Comparison of ENCODE assay signal across 27 cellular contexts in the genomic region with DNA sequence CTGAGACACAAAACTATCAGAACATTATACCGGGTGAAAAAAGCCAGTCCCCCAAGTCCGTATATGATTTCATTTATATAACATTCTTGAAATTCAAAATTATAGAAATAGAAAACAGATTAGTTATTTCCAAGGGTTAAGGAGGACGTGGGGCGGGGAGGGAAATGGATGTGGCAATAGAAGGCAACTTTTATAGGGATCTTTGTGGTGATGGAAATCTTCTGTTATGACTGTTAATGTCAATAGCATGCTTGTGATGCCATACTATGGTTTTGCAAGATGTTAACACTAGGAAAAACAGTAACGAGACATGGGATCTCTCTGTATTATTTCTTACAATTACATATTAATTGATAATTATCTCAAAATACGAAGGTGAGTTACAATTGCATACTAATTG.
"Had no signal": no experiment of that assay in that cellular context is flagged by ENCODE, and none has a peak within 500 bp of the region (broad histone marks: within the 10 kb centered on the region; RNA-seq: fewer than 3 reads in every experiment).

No MANE protein-coding gene starts in this region.

- H3K36me3 Mint-ChIP-seq: naive B cell; neural progenitor cell; stimulated activated naive B cell treated with anti-CD40 and anti-IgM and Interleukin-4, amounts not matched to agents 10 μg/mL and 1 μg/mL and 100 μg/mL, for 72 hours had no signal

- H3K9ac ChIP-seq: neural progenitor cell had no signal

- H3K36me3 ChIP-seq: colonic mucosa, gastrocnemius medialis, neural progenitor cell, prostate gland, right atrium auricular region, sigmoid colon, thoracic aorta, tibial nerve, upper lobe of left lung had no signal

- H3K4me1 Mint-ChIP-seq: naive B cell; stimulated activated naive B cell treated with anti-CD40 and anti-IgM and Interleukin-4, amounts not matched to agents 10 μg/mL and 1 μg/mL and 100 μg/mL, for 72 hours had no signal

- H3K4me2 ChIP-seq: hepatocyte, neural progenitor cell had no signal

- H3K4me1 ChIP-seq: colonic mucosa had no signal

- ATAC-seq: gastrocnemius medialis; heart left ventricle; left lobe of liver; mucosa of descending colon; stimulated activated naive B cell treated with anti-CD40 and anti-IgM and Interleukin-4, amounts not matched to agents 10 μg/mL and 1 μg/mL and 100 μg/mL, for 72 hours had no signal

- H3K27me3 ChIP-seq: colonic mucosa, esophagus muscularis mucosa, gastrocnemius medialis, heart left ventricle, hepatocyte, neural progenitor cell, right atrium auricular region, sigmoid colon, tibial nerve, upper lobe of left lung had no signal

- H3K27me3 Mint-ChIP-seq: dendritic cell treated with granulocyte-macrophage colony-stimulating factor and Interleukin-4, amounts not matched to agents 40 ng/mL and 50 ng/mL, for 4 days; naive B cell; stimulated activated naive B cell treated with anti-CD40 and anti-IgM and Interleukin-4, amounts not matched to agents 10 μg/mL and 1 μg/mL and 100 μg/mL, for 72 hours had no signal

- H3K27ac ChIP-seq: colonic mucosa, esophagus muscularis mucosa, gastrocnemius medialis, heart left ventricle, hepatocyte, neural progenitor cell, prostate gland, right atrium auricular region, sigmoid colon, skin epidermis, thoracic aorta, tibial nerve, upper lobe of left lung had no signal

- H3K9me3 Mint-ChIP-seq: dendritic cell treated with granulocyte-macrophage colony-stimulating factor and Interleukin-4, amounts not matched to agents 40 ng/mL and 50 ng/mL, for 4 days; mesothelial cell of epicardium; nephron; neural progenitor cell; stimulated activated naive B cell treated with anti-CD40 and anti-IgM and Interleukin-4, amounts not matched to agents 10 μg/mL and 1 μg/mL and 100 μg/mL, for 72 hours; stimulated activated naive CD8-positive, alpha-beta T cell treated with anti-CD3 and anti-CD28 coated beads, Interleukin-15, Interleukin-2, amounts not matched to agents 100 ng/mL and 50 ng/mL, for 24 hours had no signal

- H3K79me2 ChIP-seq: hepatocyte had no signal

- DNase-seq: colonic mucosa; effector memory CD4-positive, alpha-beta T cell; gastrocnemius medialis; heart left ventricle; kidney; mesenchymal stem cell; mucosa of descending colon; naive B cell; sigmoid colon; stimulated activated CD4-positive, alpha-beta T cell treated with anti-CD3 and anti-CD28 coated beads, Interleukin-15, amount 100 ng/mL, for 24 hours; stimulated activated CD4-positive, alpha-beta T cell treated with anti-CD3 and anti-CD28 coated beads, Interleukin-2, amount 100 ng/mL, for 48 hours; stimulated activated naive B cell treated with anti-CD40 and anti-IgM and Interleukin-4, amounts not matched to agents 10 μg/mL and 1 μg/mL and 100 μg/mL, for 72 hours; upper lobe of left lung had no signal

- H3K4me3 ChIP-seq: colonic mucosa, esophagus muscularis mucosa, gastrocnemius medialis, heart left ventricle, hepatocyte, lung, mucosa of descending colon, neural progenitor cell, prostate gland, right atrium auricular region, sigmoid colon, skin epidermis, thoracic aorta, tibial nerve, upper lobe of left lung had no signal

- H3K27ac Mint-ChIP-seq: dendritic cell treated with granulocyte-macrophage colony-stimulating factor and Interleukin-4, amounts not matched to agents 40 ng/mL and 50 ng/mL, for 4 days; mesothelial cell of epicardium; naive B cell; neural progenitor cell; stimulated activated naive B cell treated with anti-CD40 and anti-IgM and Interleukin-4, amounts not matched to agents 10 μg/mL and 1 μg/mL and 100 μg/mL, for 72 hours; stimulated activated naive CD8-positive, alpha-beta T cell treated with anti-CD3 and anti-CD28 coated beads, Interleukin-15, Interleukin-2, amounts not matched to agents 100 ng/mL and 50 ng/mL, for 24 hours had no signal

- H3K4me3 Mint-ChIP-seq: dendritic cell treated with granulocyte-macrophage colony-stimulating factor and Interleukin-4, amounts not matched to agents 40 ng/mL and 50 ng/mL, for 4 days; mesothelial cell of epicardium; naive B cell; nephron; neural progenitor cell; stimulated activated naive B cell treated with anti-CD40 and anti-IgM and Interleukin-4, amounts not matched to agents 10 μg/mL and 1 μg/mL and 100 μg/mL, for 72 hours; stimulated activated naive CD8-positive, alpha-beta T cell treated with anti-CD3 and anti-CD28 coated beads, Interleukin-15, Interleukin-2, amounts not matched to agents 100 ng/mL and 50 ng/mL, for 24 hours had no signal

- H3K9me3 ChIP-seq: colonic mucosa, esophagus muscularis mucosa, gastrocnemius medialis, heart left ventricle, mucosa of descending colon, prostate gland, right atrium auricular region, sigmoid colon, thoracic aorta, tibial nerve, upper lobe of left lung had no signal

- H2AFZ ChIP-seq: hepatocyte, neural progenitor cell had no signal
